1 cellular context compared by ENCODE assay signal in genomic region chr16:68800257-68800875, GRCh38.
A peak's percentile ranks its signal among the peaks of the same experiment; 100 is the strongest.
TF ChIP-seq lines count a peak whose summit lies in the region.

No MANE protein-coding gene starts in this region.

TF ChIP-seq in HepG2, 621 proteins besides CTCF, POLR2A, EP300 and RAD21 (continued from another document and continues in another):
- TF ChIP-seq ZNF362 (CRISPR knock-in tag; IDR thresholded peaks at IDR 0.05; ENCODE audit: borderline replicate concordance): no peak
- TF ChIP-seq KAT8 (CRISPR knock-in tag; IDR thresholded peaks at IDR 0.05): peak; percentile 44
- no peak for TF ChIP-seq THAP9 (CRISPR knock-in tag; IDR thresholded peaks at IDR 0.05; ENCODE audit: borderline replicate concordance)
- TF ChIP-seq, protein P1, sequence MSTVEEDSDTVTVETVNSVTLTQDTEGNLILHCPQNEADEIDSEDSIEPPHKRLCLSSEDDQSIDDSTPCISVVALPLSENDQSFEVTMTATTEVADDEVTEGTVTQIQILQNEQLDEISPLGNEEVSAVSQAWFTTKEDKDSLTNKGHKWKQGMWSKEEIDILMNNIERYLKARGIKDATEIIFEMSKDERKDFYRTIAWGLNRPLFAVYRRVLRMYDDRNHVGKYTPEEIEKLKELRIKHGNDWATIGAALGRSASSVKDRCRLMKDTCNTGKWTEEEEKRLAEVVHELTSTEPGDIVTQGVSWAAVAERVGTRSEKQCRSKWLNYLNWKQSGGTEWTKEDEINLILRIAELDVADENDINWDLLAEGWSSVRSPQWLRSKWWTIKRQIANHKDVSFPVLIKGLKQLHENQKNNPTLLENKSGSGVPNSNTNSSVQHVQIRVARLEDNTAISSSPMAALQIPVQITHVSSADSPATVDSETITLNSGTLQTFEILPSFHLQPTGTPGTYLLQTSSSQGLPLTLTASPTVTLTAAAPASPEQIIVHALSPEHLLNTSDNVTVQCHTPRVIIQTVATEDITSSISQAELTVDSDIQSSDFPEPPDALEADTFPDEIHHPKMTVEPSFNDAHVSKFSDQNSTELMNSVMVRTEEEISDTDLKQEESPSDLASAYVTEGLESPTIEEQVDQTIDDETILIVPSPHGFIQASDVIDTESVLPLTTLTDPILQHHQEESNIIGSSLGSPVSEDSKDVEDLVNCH (CRISPR knock-in tag; IDR thresholded peaks at IDR 0.05): no peak
- no peak for TF ChIP-seq ZNF746 (CRISPR knock-in tag; IDR thresholded peaks at IDR 0.05)
- no peak for TF ChIP-seq ETV6 (CRISPR knock-in tag; conservative IDR thresholded peaks at IDR 0.05)
- no peak for TF ChIP-seq NFRKB (IDR thresholded peaks at IDR 0.05)
- TF ChIP-seq ZNF337 (CRISPR knock-in tag; IDR thresholded peaks at IDR 0.05; ENCODE audit: borderline replicate concordance, low read depth): no peak
- no peak for TF ChIP-seq ZNF20 (CRISPR knock-in tag; IDR thresholded peaks at IDR 0.05)
- no peak for TF ChIP-seq ZNF512 (CRISPR knock-in tag; IDR thresholded peaks at IDR 0.05)
- no peak for TF ChIP-seq ARNT2 (CRISPR knock-in tag; IDR thresholded peaks at IDR 0.05; ENCODE audit: low read depth)
- TF ChIP-seq PITX1 (CRISPR knock-in tag; IDR thresholded peaks at IDR 0.05): no peak
- TF ChIP-seq GMEB2 (CRISPR knock-in tag; IDR thresholded peaks at IDR 0.05; ENCODE audit: low read depth): no peak
- TF ChIP-seq CCDC6 (CRISPR knock-in tag; IDR thresholded peaks at IDR 0.05): no peak
- TF ChIP-seq CEBPG (CRISPR knock-in tag; IDR thresholded peaks at IDR 0.05): no peak
- no peak for TF ChIP-seq SMARCC2 (IDR thresholded peaks at IDR 0.05)
- TF ChIP-seq PHF21A (CRISPR knock-in tag; IDR thresholded peaks at IDR 0.05): no peak
- TF ChIP-seq ATF7 (IDR thresholded peaks at IDR 0.05): no peak
- no peak for TF ChIP-seq ATF7 (CRISPR knock-in tag; IDR thresholded peaks at IDR 0.05)
- TF ChIP-seq JDP2 (CRISPR knock-in tag; IDR thresholded peaks at IDR 0.05; ENCODE audit: borderline replicate concordance): no peak
- no peak for TF ChIP-seq SRSF9 (IDR thresholded peaks at IDR 0.05; ENCODE audit: borderline replicate concordance, insufficient read depth, low read depth, low read length, poor library complexity, severe bottlenecking)
- no peak for TF ChIP-seq ZFP62 (CRISPR knock-in tag; IDR thresholded peaks at IDR 0.05)
- TF ChIP-seq IRF1 (CRISPR knock-in tag; IDR thresholded peaks at IDR 0.05; ENCODE audit: low read depth): no peak
- TF ChIP-seq, protein P2, sequence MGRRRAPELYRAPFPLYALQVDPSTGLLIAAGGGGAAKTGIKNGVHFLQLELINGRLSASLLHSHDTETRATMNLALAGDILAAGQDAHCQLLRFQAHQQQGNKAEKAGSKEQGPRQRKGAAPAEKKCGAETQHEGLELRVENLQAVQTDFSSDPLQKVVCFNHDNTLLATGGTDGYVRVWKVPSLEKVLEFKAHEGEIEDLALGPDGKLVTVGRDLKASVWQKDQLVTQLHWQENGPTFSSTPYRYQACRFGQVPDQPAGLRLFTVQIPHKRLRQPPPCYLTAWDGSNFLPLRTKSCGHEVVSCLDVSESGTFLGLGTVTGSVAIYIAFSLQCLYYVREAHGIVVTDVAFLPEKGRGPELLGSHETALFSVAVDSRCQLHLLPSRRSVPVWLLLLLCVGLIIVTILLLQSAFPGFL (CRISPR knock-in tag; IDR thresholded peaks at IDR 0.05): no peak
- no peak for TF ChIP-seq CEBPB (IDR thresholded peaks at IDR 0.05; ENCODE audit: borderline replicate concordance, low read depth, low read length)
- no peak for TF ChIP-seq ZNF781 (CRISPR knock-in tag; IDR thresholded peaks at IDR 0.05; ENCODE audit: borderline replicate concordance, not compliant biosample characterization)
- no peak for TF ChIP-seq SRSF4 (IDR thresholded peaks at IDR 0.05; ENCODE audit: low read depth, low read length, poor library complexity, severe bottlenecking)
- 0 out of 2 replicates have a peak, but pooled peaks have one; percentile 20 for TF ChIP-seq THAP11 (CRISPR knock-in tag; IDR thresholded peaks at IDR 0.05)
- TF ChIP-seq, protein P3, sequence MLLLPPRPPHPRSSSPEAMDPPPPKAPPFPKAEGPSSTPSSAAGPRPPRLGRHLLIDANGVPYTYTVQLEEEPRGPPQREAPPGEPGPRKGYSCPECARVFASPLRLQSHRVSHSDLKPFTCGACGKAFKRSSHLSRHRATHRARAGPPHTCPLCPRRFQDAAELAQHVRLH (CRISPR knock-in tag; IDR thresholded peaks at IDR 0.05; ENCODE audit: borderline replicate concordance, low read depth): no peak
- TF ChIP-seq KDM3A (CRISPR knock-in tag; IDR thresholded peaks at IDR 0.05; ENCODE audit: low read depth): no peak
- no peak for TF ChIP-seq KAT2B (IDR thresholded peaks at IDR 0.05; ENCODE audit: borderline replicate concordance, low read depth, low read length)
- TF ChIP-seq FOSL2 (CRISPR knock-in tag; IDR thresholded peaks at IDR 0.05): no peak; the same call in 1 of the 2 replicates
- TF ChIP-seq ZIK1 (CRISPR knock-in tag; IDR thresholded peaks at IDR 0.05; ENCODE audit: borderline replicate concordance, low read depth): no peak
- no peak for TF ChIP-seq ZNF292 (CRISPR knock-in tag; IDR thresholded peaks at IDR 0.05; ENCODE audit: borderline replicate concordance, low read depth)
- TF ChIP-seq ZNF883 (CRISPR knock-in tag; IDR thresholded peaks at IDR 0.05; ENCODE audit: not compliant biosample characterization): no peak
- TF ChIP-seq NFIC (IDR thresholded peaks at IDR 0.05; ENCODE audit: low read length): no peak
- TF ChIP-seq NCOA2 (CRISPR knock-in tag; IDR thresholded peaks at IDR 0.05): peak; percentile 33; the same call in 1 of the 2 replicates
- TF ChIP-seq, protein P4, sequence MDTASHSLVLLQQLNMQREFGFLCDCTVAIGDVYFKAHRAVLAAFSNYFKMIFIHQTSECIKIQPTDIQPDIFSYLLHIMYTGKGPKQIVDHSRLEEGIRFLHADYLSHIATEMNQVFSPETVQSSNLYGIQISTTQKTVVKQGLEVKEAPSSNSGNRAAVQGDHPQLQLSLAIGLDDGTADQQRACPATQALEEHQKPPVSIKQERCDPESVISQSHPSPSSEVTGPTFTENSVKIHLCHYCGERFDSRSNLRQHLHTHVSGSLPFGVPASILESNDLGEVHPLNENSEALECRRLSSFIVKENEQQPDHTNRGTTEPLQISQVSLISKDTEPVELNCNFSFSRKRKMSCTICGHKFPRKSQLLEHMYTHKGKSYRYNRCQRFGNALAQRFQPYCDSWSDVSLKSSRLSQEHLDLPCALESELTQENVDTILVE (CRISPR knock-in tag; IDR thresholded peaks at IDR 0.05): 0 out of 2 replicates have a peak, but pooled peaks have one; percentile 53
- TF ChIP-seq ZBTB37 (CRISPR knock-in tag; IDR thresholded peaks at IDR 0.05): no peak
- TF ChIP-seq DR1 (CRISPR knock-in tag; IDR thresholded peaks at IDR 0.05): no peak
- no peak for TF ChIP-seq ZNF275 (CRISPR knock-in tag; IDR thresholded peaks at IDR 0.05; ENCODE audit: borderline replicate concordance)
- TF ChIP-seq ZNF484 (CRISPR knock-in tag; IDR thresholded peaks at IDR 0.05; ENCODE audit: borderline replicate concordance, low read depth): no peak
- TF ChIP-seq JUNB (CRISPR knock-in tag; IDR thresholded peaks at IDR 0.05; ENCODE audit: borderline replicate concordance): no peak
- TF ChIP-seq STAG1 (CRISPR knock-in tag; IDR thresholded peaks at IDR 0.05): peak; percentile 96
- TF ChIP-seq ZSCAN20 (CRISPR knock-in tag; IDR thresholded peaks at IDR 0.05; ENCODE audit: borderline replicate concordance): no peak
- TF ChIP-seq SETDB1 (CRISPR knock-in tag; IDR thresholded peaks at IDR 0.05; ENCODE audit: borderline replicate concordance): no peak
- no peak for TF ChIP-seq HOXA7 (CRISPR knock-in tag; IDR thresholded peaks at IDR 0.05)
- no peak for TF ChIP-seq ZNF878 (CRISPR knock-in tag; IDR thresholded peaks at IDR 0.05)
- TF ChIP-seq ZFAT (CRISPR knock-in tag; conservative IDR thresholded peaks at IDR 0.05): no peak
- TF ChIP-seq HHEX (CRISPR knock-in tag; IDR thresholded peaks at IDR 0.05): no peak
- TF ChIP-seq FOXA1 (IDR thresholded peaks at IDR 0.05): no peak
- no peak for TF ChIP-seq FOXA1 (CRISPR knock-in tag; IDR thresholded peaks at IDR 0.05)
